19 cellular contexts compared by ENCODE assay signal in the genomic region with DNA sequence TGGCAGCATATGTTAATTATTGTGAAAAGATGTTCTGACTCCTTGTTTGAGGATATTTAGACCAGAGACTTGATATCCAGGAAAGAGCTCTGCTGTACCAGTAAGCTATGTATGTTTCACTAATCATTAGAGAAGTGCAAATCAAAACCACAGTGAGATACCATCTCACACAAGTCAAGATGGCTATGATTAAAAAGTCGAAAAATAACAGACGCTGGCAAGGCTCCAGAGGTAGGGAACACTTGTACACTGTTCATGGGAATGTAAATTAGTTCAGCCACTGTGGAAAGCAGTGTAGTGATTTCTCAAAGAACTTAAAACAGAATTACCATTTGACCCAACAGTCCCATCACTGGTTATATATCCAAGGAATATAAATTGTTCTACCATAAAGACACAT.
A peak's percentile ranks its signal among the peaks of the same experiment; 100 is the strongest.
DNase-seq lines count a peak whose midpoint lies in the region; ATAC-seq and TF ChIP-seq lines count a peak whose summit lies in the region.
"Had no signal": no experiment of that assay in that cellular context is flagged by ENCODE, and none has a peak within 500 bp of the region (broad histone marks: within the 10 kb centered on the region; RNA-seq: fewer than 3 reads in every experiment).

No MANE protein-coding gene starts in this region.

- ATAC-seq in GM18520 (IDR thresholded peaks at IDR 0.05; ENCODE audit: unreplicated experiment), result no peak
- ATAC-seq: GM12878, HCT116, HepG2 had no signal

- H3K27ac ChIP-seq in 22Rv1, result peak overlapping the region; percentile 96
- H3K27ac ChIP-seq in VCaP, result peak overlapping the region; percentile 96
- H3K27ac ChIP-seq: BLaER1 had no signal

- DNase-seq in LNCaP clone FGC (ENCODE audit: low read depth) (peak; percentile 22), renal cortical epithelial cell (ENCODE audit: low read depth) (peak; percentile 13), occipital lobe (lab: John Stamatoyannopoulos, UW) (no peak)
- no peak for DNase-seq in activated CD4-positive, alpha-beta T cell treated with anti-CD3 and anti-CD28 coated beads for 4 hours
- DNase-seq: 8988T; CD4-positive, alpha-beta memory T cell; DMS 273 treated with DMSO at 0.1 percent for 48 hours; DND-41; EL; GOT3; H7; HFFc6 had no signal

- TF ChIP-seq CTCF in 22Rv1 (IDR thresholded peaks at IDR 0.05), result no peak
- no peak for TF ChIP-seq CTCF in LNCaP clone FGC (IDR thresholded peaks at IDR 0.05; ENCODE audit: control insufficient read depth, extremely low read depth, insufficient read depth)
- no peak for TF ChIP-seq CTCF in VCaP (conservative IDR thresholded peaks at IDR 0.05)

- H3K4me3 ChIP-seq in LNCaP clone FGC (ENCODE audit: low read depth, low read length), result no peak overlapping the region
- H3K4me3 ChIP-seq: BLaER1, GM12878 had no signal

Comparison
In these comparisons a context has a peak if more than half of its experiments do, and no peak if none do; other contexts are left out.
1. DNase-seq: peak in LNCaP clone FGC (single experiment) and renal cortical epithelial cell (single experiment); none in activated CD4-positive, alpha-beta T cell treated with anti-CD3 and anti-CD28 coated beads for 4 hours (0 of 2) and occipital lobe (single experiment).